9 cellular contexts compared by ENCODE assay signal in the genomic region with DNA sequence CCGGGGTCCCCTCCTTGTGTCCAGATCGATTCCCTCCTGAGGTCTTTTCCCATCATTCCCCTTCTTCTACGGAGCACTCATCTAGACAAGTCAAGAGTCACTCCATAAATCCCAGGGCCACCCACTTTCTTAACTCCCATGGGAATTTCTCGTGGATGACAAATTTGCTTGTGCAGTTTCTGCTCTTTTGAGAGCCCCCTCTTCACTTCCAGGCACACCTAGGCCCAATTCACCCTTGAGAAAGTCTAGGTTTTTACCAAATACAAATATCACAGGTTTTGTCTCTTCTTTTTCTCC. TPM values are rescaled to one million over a fixed set of nuclear protein-coding genes. Genes with fewer than 3 reads are reported as not detected.
DNase-seq lines count a peak whose midpoint lies in the region; ATAC-seq, FAIRE-seq and TF ChIP-seq lines count a peak whose summit lies in the region.
"Had no signal": no experiment of that assay in that cellular context is flagged by ENCODE, and none has a peak within 500 bp of the region (broad histone marks: within the 10 kb centered on the region; RNA-seq: fewer than 3 reads in every experiment).

No MANE protein-coding gene starts in this region.

- peaks cover 44% of the 10 kb centered on the region for H3K36me3 ChIP-seq in astrocyte (ENCODE audit: insufficient read depth, low read length)
- peaks cover 0 to 62% (median 26%) of the 10 kb centered on the region in 3 donors for H3K36me3 ChIP-seq in tibial nerve

- H3K27ac Mint-ChIP-seq in activated naive CD4-positive, alpha-beta T cell treated with anti-CD3 and anti-CD28 coated beads for 36 hours = peak overlapping the region; percentile 74
- peak overlapping the region; percentile 92 for H3K27ac Mint-ChIP-seq in astrocyte (ENCODE audit: unreplicated experiment)

- H2AFZ ChIP-seq in astrocyte (ENCODE audit: low read depth, low read length) = peak overlapping the region; percentile 80

- H4K20me1 ChIP-seq in astrocyte (ENCODE audit: insufficient read depth, low read length) = no peaks in the 10 kb centered on the region

- peak overlapping the region; percentile 99 for H3K4me2 ChIP-seq in astrocyte (ENCODE audit: low read length)

- CTCF ChIA-PET in activated naive CD4-positive, alpha-beta T cell treated with anti-CD3 and anti-CD28 coated beads for 36 hours (lab: Charles Lee) = interaction anchor here (1.0 to 2.3 kb wide), 5 partner anchors 11 to 191 kb away, joined by 3 to 6 read pairs (median 4); partner anchors contain the start of genes IFT20 and TNFAIP1

- H3K4me3 Mint-ChIP-seq in activated naive CD4-positive, alpha-beta T cell treated with anti-CD3 and anti-CD28 coated beads for 36 hours = peak overlapping the region; percentile 94
- H3K4me3 Mint-ChIP-seq in astrocyte (ENCODE audit: unreplicated experiment) = peak overlapping the region; percentile 98

- no peaks in the 10 kb centered on the region for H3K27me3 Mint-ChIP-seq in activated naive CD4-positive, alpha-beta T cell treated with anti-CD3 and anti-CD28 coated beads for 36 hours (ENCODE audit: low read depth)
- no peaks in the 10 kb centered on the region for H3K27me3 Mint-ChIP-seq in astrocyte (ENCODE audit: low read depth, unreplicated experiment)

- TF ChIP-seq POLR2A in lower leg skin (IDR thresholded peaks at IDR 0.05) (no peak), tibial nerve (IDR thresholded peaks at IDR 0.05) (no peak)

- no peak for TF ChIP-seq EP300 in tibial nerve (IDR thresholded peaks at IDR 0.05)

- intact Hi-C loops in activated naive CD4-positive, alpha-beta T cell treated with anti-CD3 and anti-CD28 coated beads for 36 hours (cut with micrococcal nuclease) = loop anchor here (1.0 to 5.0 kb wide), 7 partner anchors 13 to 241 kb away; partner anchors contain the start of genes IFT20, SARM1, SLC46A1 and SPAG5
- intact Hi-C loops in lower leg skin (cut with DNase I; ENCODE audit: low total_unique reads) = no loop called here

- H3K9me3 ChIP-seq in astrocyte (ENCODE audit: insufficient read depth, low read depth, low read length) (no peaks in the 10 kb centered on the region), tibial nerve (no peaks in the 10 kb centered on the region)

- H3K27ac ChIP-seq in astrocyte (ENCODE audit: low read depth, low read length) = peak overlapping the region; percentile 73
- peak overlapping the region in 3 of 4 donors; percentile 89 to 94 (median 94) for H3K27ac ChIP-seq in tibial nerve

- H3K4me3 ChIP-seq in astrocyte (ENCODE audit: insufficient read depth, low read depth, low read length) (peak overlapping the region; percentile 85), lower leg skin (ENCODE audit: low read depth, poor library complexity, severe bottlenecking) (peak overlapping the region; percentile 98), tibial nerve (peak overlapping the region; percentile 69 to 98 (median 88))

- H3K9ac ChIP-seq in astrocyte (ENCODE audit: low read length) = peak overlapping the region; percentile 98

- H3K4me1 ChIP-seq in astrocyte (ENCODE audit: insufficient read depth, low read length) = peaks cover 18% of the 10 kb centered on the region
- peaks cover 0 to 34% (median 17%) of the 10 kb centered on the region in 4 donors for H3K4me1 ChIP-seq in tibial nerve

- H3K27me3 ChIP-seq in astrocyte (ENCODE audit: insufficient read depth, low read length) (no peaks in the 10 kb centered on the region), tibial nerve (no peaks in the 10 kb centered on the region)

- TF ChIP-seq CTCF in astrocyte (IDR thresholded peaks at IDR 0.05; ENCODE audit: insufficient read depth, low read depth, low read length) (no peak), lower leg skin (IDR thresholded peaks at IDR 0.05) (no peak), tibial nerve (IDR thresholded peaks at IDR 0.05) (no peak)

- H3K9me3 Mint-ChIP-seq in activated naive CD4-positive, alpha-beta T cell treated with anti-CD3 and anti-CD28 coated beads for 36 hours = no peaks in the 10 kb centered on the region
- H3K9me3 Mint-ChIP-seq in astrocyte (ENCODE audit: unreplicated experiment) = no peaks in the 10 kb centered on the region

- 2% methylated on average over 4 of the region's 4 CpGs for WGBS in lower leg skin, 2 donors
- WGBS in tibial nerve, 2 donors = 1 to 4% methylated on average over 4 of the region's 4 CpGs

- no peak for DNase-seq in activated naive CD4-positive, alpha-beta T cell treated with anti-CD3 and anti-CD28 coated beads for 36 hours
- DNase-seq in activated naive CD4-positive, alpha-beta T cell treated with anti-CD3 and anti-CD28 coated beads, Interleukin-2, amount 50 U/mL, for 16 hours = no peak
- DNase-seq in astrocyte (ENCODE audit: low read depth) = no peak
- no peak for DNase-seq in lower leg skin (ENCODE audit: low spot score in 2 of 2)
- no peak for DNase-seq in tibial nerve (ENCODE audit: low spot score in 2 of 2)
- no peak for DNase-seq in H4 (ENCODE audit: low spot score)
- DNase-seq in NCI-H526 treated with DMSO at 0.1 percent for 48 hours (lab: John Stamatoyannopoulos, UW) = no peak

- no peak for ATAC-seq in HG03280 (IDR thresholded peaks at IDR 0.05; ENCODE audit: unreplicated experiment)

- peaks cover 14% of the 10 kb centered on the region for H3K36me3 Mint-ChIP-seq in activated naive CD4-positive, alpha-beta T cell treated with anti-CD3 and anti-CD28 coated beads for 36 hours (ENCODE audit: low read depth)
- H3K36me3 Mint-ChIP-seq in astrocyte (ENCODE audit: low read depth, unreplicated experiment) = peaks cover 17% of the 10 kb centered on the region

- FAIRE-seq in astrocyte (lab: Jason Lieb, UNC) = no peak

- H3K4me1 Mint-ChIP-seq in activated naive CD4-positive, alpha-beta T cell treated with anti-CD3 and anti-CD28 coated beads for 36 hours (ENCODE audit: low read depth) = peaks cover 33% of the 10 kb centered on the region
- H3K4me1 Mint-ChIP-seq in astrocyte (ENCODE audit: low read depth, unreplicated experiment) = peaks cover 10% of the 10 kb centered on the region

- H3K79me2 ChIP-seq in astrocyte (ENCODE audit: insufficient read depth, low read length) = peaks cover 49% of the 10 kb centered on the region

RNA-seq across cellular contexts. Expression of gene POLDIP2, which starts 0.5 kb away (rescaled TPM):
- 10 to 100 TPM; 74.6 to 76.5 TPM for total RNA-seq in activated naive CD4-positive, alpha-beta T cell treated with anti-CD3 and anti-CD28 coated beads for 36 hours
- total RNA-seq in astrocyte (78.6 and 79.1 TPM in 2 replicates), lower leg skin (10 to 100 TPM; 52.1 to 90.2 (median 73.7) TPM), tibial nerve (10 to 100 TPM; 56.5 to 87.9 (median 66.6) TPM)
- total RNA-seq in H4 (2014; rRNA removed; shearing (Covaris generic)) = 108 and 110 TPM in 2 replicates

RNA-seq across cellular contexts. Expression of gene SEBOX, which starts 7.2 kb away (rescaled TPM):
- total RNA-seq in activated naive CD4-positive, alpha-beta T cell treated with anti-CD3 and anti-CD28 coated beads for 36 hours = not detected
- not detected in 2 replicates for total RNA-seq in astrocyte
- total RNA-seq in lower leg skin = not detected
- total RNA-seq in tibial nerve = not detected
- total RNA-seq in H4 (2014; rRNA removed; shearing (Covaris generic)) = not detected in 2 replicates
- total RNA-seq: lung microvascular endothelial cell had no signal

RNA-seq across cellular contexts. Expression of gene VTN, which starts 12.3 kb away (rescaled TPM):
- total RNA-seq in activated naive CD4-positive, alpha-beta T cell treated with anti-CD3 and anti-CD28 coated beads for 36 hours = not detected
- total RNA-seq in astrocyte (1.4 and 2.7 TPM in 2 replicates), lower leg skin (under 1 TPM in 1 of 4 donors, not detected in 3; 0.10 TPM), tibial nerve (10 to 100 TPM in 1 of 4 donors, 1 to 10 TPM in 2, under 1 TPM in 1; 0.90 to 22.7 (median 1.8) TPM)
- not detected in 2 replicates for total RNA-seq in H4 (2014; rRNA removed; shearing (Covaris generic))

RNA-seq across cellular contexts. Expression of gene SARM1, which starts 13.6 kb away (rescaled TPM):
- total RNA-seq in activated naive CD4-positive, alpha-beta T cell treated with anti-CD3 and anti-CD28 coated beads for 36 hours = 10 to 100 TPM; 11.7 to 12.3 TPM
- 12.8 and 14.4 TPM in 2 replicates for total RNA-seq in astrocyte
- total RNA-seq in lower leg skin = 10 to 100 TPM in 3 of 4 donors, 1 to 10 TPM in 1; 4.0 to 15.4 (median 12.1) TPM
- total RNA-seq in tibial nerve = 10 to 100 TPM in 2 of 4 donors, 1 to 10 TPM in 2; 5.4 to 18.6 (median 13.8) TPM
- 8.7 and 11.2 TPM in 2 replicates for total RNA-seq in H4 (2014; rRNA removed; shearing (Covaris generic))

RNA-seq across cellular contexts. Expression of gene TNFAIP1, which starts 22.3 kb away (rescaled TPM):
- total RNA-seq in activated naive CD4-positive, alpha-beta T cell treated with anti-CD3 and anti-CD28 coated beads for 36 hours = 10 to 100 TPM; 18.6 to 18.7 TPM
- total RNA-seq in astrocyte (87.0 and 100 TPM in 2 replicates), lower leg skin (10 to 100 TPM; 23.6 to 42.6 (median 36.9) TPM), tibial nerve (10 to 100 TPM; 25.1 to 36.0 (median 28.2) TPM)
- total RNA-seq in H4 (2014; rRNA removed; shearing (Covaris generic)) = 25.1 and 26.3 TPM in 2 replicates
